Comparison of ENCODE assay signal across 28 cellular contexts in the genomic region with DNA sequence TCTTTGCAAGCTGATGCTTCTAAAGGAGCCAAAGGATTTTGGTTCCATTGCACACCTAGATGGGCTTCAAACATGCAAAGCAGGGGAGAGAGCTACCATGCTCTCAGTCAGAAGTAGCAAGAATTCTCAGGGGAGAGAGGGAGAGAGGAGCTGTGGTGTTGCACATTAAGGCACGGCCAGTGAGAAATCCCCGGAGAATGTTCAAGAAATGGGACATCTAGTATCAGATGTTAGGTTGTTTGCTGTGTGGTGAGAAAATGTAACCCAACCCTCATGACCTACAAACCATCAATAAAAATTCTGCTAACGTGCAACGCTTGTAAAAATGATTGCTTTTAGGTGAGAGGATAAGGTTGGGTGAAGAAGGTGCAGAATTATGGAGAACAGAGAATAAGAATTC. TPM values are rescaled to one million over a fixed set of nuclear protein-coding genes. Genes with fewer than 3 reads are reported as not detected.
DNase-seq lines count a peak whose midpoint lies in the region; ATAC-seq, FAIRE-seq and TF ChIP-seq lines count a peak whose summit lies in the region.
"Had no signal": no experiment of that assay in that cellular context is flagged by ENCODE, and none has a peak within 500 bp of the region (broad histone marks: within the 10 kb centered on the region; RNA-seq: fewer than 3 reads in every experiment).

No MANE protein-coding gene starts in this region.

- peak overlapping the region; percentile 56 for H3K27ac ChIP-seq in OCI-LY7 (ENCODE audit: low read depth, low read length, poor library complexity, severe bottlenecking)
- H3K27ac ChIP-seq: cardiac muscle cell, heart left ventricle, right atrium auricular region, stomach, tibial nerve had no signal

- H3K4me3 Mint-ChIP-seq in naive B cell, result peak overlapping the region in 3 of 8 donors; percentile 13 to 58 (median 51)
- H3K4me3 Mint-ChIP-seq: activated naive CD4-positive, alpha-beta T cell treated with anti-CD3 and anti-CD28 coated beads for 36 hours; activated T-cell treated with anti-CD3 and anti-CD28 coated beads, Interleukin-2, amount 50 U/mL, for 24 hours; CD8-positive, alpha-beta memory T cell; H9; naive thymus-derived CD8-positive, alpha-beta T cell had no signal

- H3K4me1 Mint-ChIP-seq in naive B cell, result peaks cover 34 to 60% (median 52%) of the 10 kb centered on the region in 3 donors

- H3K36me3 Mint-ChIP-seq in naive B cell, result no peaks in the 10 kb centered on the region
- H3K36me3 Mint-ChIP-seq: CD8-positive, alpha-beta memory T cell; naive thymus-derived CD8-positive, alpha-beta T cell had no signal

- no peak for DNase-seq in GM19239 (ENCODE audit: insufficient read length, low spot score)
- peak; percentile 68 for DNase-seq in OCI-LY7 (ENCODE audit: low spot score)
- DNase-seq in naive B cell, result no peak
- no peak for DNase-seq in DMS53 treated with DMSO at 0.1 percent for 48 hours (lab: John Stamatoyannopoulos, UW; ENCODE audit: unreplicated experiment)
- DNase-seq in D721Med (ENCODE audit: insufficient read length, low spot score), result no peak
- DNase-seq in activated CD4-positive, alpha-beta T cell treated with anti-CD3 and anti-CD28 coated beads for 48 hours, result no peak
- DNase-seq: activated CD8-positive, alpha-beta memory T cell treated with anti-CD3 and anti-CD28 coated beads for 24 hours; activated naive CD4-positive, alpha-beta T cell treated with anti-CD3 and anti-CD28 coated beads for 36 hours; activated T-cell treated with anti-CD3 and anti-CD28 coated beads, Interleukin-2, amount 50 U/mL, for 24 hours; CD8-positive, alpha-beta memory T cell; dermis blood vessel endothelial cell; DMS79; H9; heart left ventricle; mesendoderm; naive thymus-derived CD8-positive, alpha-beta T cell; NCI-H2029 treated with DMSO at 0.1 percent for 48 hours; NCI-H510A treated with DMSO at 0.1 percent for 48 hours; stimulated activated CD4-positive, alpha-beta T cell treated with anti-CD3 and anti-CD28 coated beads, Interleukin-4, amount 100 ng/mL, for 4 hours; stomach; T-helper 9 cell had no signal

- peaks cover 72% of the 10 kb centered on the region for H3K4me1 ChIP-seq in OCI-LY7 (ENCODE audit: insufficient read depth, low read length, poor library complexity, severe bottlenecking)

- no peaks in the 10 kb centered on the region for H3K27me3 Mint-ChIP-seq in naive B cell
- H3K27me3 Mint-ChIP-seq: activated T-cell treated with anti-CD3 and anti-CD28 coated beads, Interleukin-2, amount 50 U/mL, for 24 hours; CD8-positive, alpha-beta memory T cell; naive thymus-derived CD8-positive, alpha-beta T cell had no signal

- H3K4me2 ChIP-seq in OCI-LY7 (ENCODE audit: low read length), result peak overlapping the region; percentile 64

- no TSS peak for BruUV-seq in OCI-LY7 (replicated peaks; lab: Mats Ljungman, UMichigan)

- peak overlapping the region; percentile 24 for H3K4me3 ChIP-seq in OCI-LY7 (ENCODE audit: low read depth, low read length, poor library complexity, severe bottlenecking)
- H3K4me3 ChIP-seq: cardiac muscle cell, heart left ventricle, K562, right atrium auricular region, stomach, tibial nerve had no signal

- H3K27ac Mint-ChIP-seq in naive B cell, result peak overlapping the region; percentile 9 to 65 (median 27)
- H3K27ac Mint-ChIP-seq: activated naive CD4-positive, alpha-beta T cell treated with anti-CD3 and anti-CD28 coated beads for 36 hours; activated T-cell treated with anti-CD3 and anti-CD28 coated beads, Interleukin-2, amount 50 U/mL, for 24 hours; H9 had no signal

- H3K79me2 ChIP-seq in OCI-LY7 (ENCODE audit: insufficient read depth, low read depth, low read length), result no peaks in the 10 kb centered on the region

- H2AFZ ChIP-seq in OCI-LY7 (ENCODE audit: low read length), result peak overlapping the region; percentile 83; the same call in 1 of the 2 replicates

- H3K9me3 ChIP-seq in OCI-LY7 (ENCODE audit: low read length), result peaks cover 16% of the 10 kb centered on the region; the same call in 1 of the 2 replicates

- POLR2A ChIA-PET in OCI-LY7 (lab: Charles Lee), result interaction anchor here (1.1 to 5.1 kb wide), 9 partner anchors 8 to 90 kb away, joined by 3 to 42 read pairs (median 6); a partner anchor contains a TSS

- no peaks in the 10 kb centered on the region; the same call in 1 of the 2 replicates for H3K36me3 ChIP-seq in OCI-LY7 (ENCODE audit: insufficient read depth, low read length)
- H3K36me3 ChIP-seq: cardiac muscle cell, heart left ventricle, right atrium auricular region, stomach, tibial nerve had no signal

- peaks cover 0 to 2% (median 0%) of the 10 kb centered on the region in 7 donors for H3K9me3 Mint-ChIP-seq in naive B cell
- H3K9me3 Mint-ChIP-seq: activated naive CD4-positive, alpha-beta T cell treated with anti-CD3 and anti-CD28 coated beads for 36 hours; CD8-positive, alpha-beta memory T cell; naive thymus-derived CD8-positive, alpha-beta T cell had no signal

- CTCF ChIA-PET in OCI-LY7 (lab: Charles Lee; ENCODE audit: unreplicated experiment), result interaction anchor here (1.0 to 1.2 kb wide), 4 partner anchors 13 to 91 kb away, joined by 3 to 7 read pairs (median 4); no protein-coding TSS in a partner anchor

- FAIRE-seq in GM19239 (lab: Jason Lieb, UNC) (peak; percentile 72), D721Med (lab: Jason Lieb, UNC) (no peak)
- FAIRE-seq: K562 had no signal

- no peak for TF ChIP-seq CTCF in OCI-LY7 (conservative IDR thresholded peaks at IDR 0.05; ENCODE audit: low read length)
- no peak for TF ChIP-seq CTCF in D721Med (IDR thresholded peaks at IDR 0.05; ENCODE audit: insufficient read depth, missing control alignments)

- intact Hi-C loops in OCI-LY7 (cut with micrococcal nuclease; ENCODE audit: unreplicated experiment), result no loop called here

- no peaks in the 10 kb centered on the region for H3K9me2 ChIP-seq in OCI-LY7 (ENCODE audit: insufficient read depth, low read length)

- peak; percentile 59 for ATAC-seq in HG03432 (IDR thresholded peaks at IDR 0.05; ENCODE audit: unreplicated experiment)
- ATAC-seq in naive B cell (ENCODE audit: low read depth in 2 of 2), result no peak
- ATAC-seq in GM21515 (IDR thresholded peaks at IDR 0.05; ENCODE audit: unreplicated experiment), result no peak
- ATAC-seq: activated CD4-positive, CD25-positive, alpha-beta regulatory T cell treated with anti-CD3 and anti-CD28 coated beads, Interleukin-2, amount 50 U/mL, for 24 hours; heart left ventricle; K562; naive thymus-derived CD8-positive, alpha-beta T cell had no signal

- no peaks in the 10 kb centered on the region for H4K20me1 ChIP-seq in OCI-LY7 (ENCODE audit: insufficient read depth, low read length)

RNA-seq across cellular contexts. Expression of a gene that starts 25.1 kb away (rescaled TPM):
- total RNA-seq in OCI-LY7 (2014; rRNA removed; shearing (Covaris generic)), result 54.7 and 57.9 TPM in 2 replicates
- total RNA-seq in OCI-LY7 (2022), result 50.2 and 61.1 TPM in 2 replicates
- 100 to 1,000 TPM in 5 of 6 donors, 10 to 100 TPM in 1; 97.1 to 182 (median 140) TPM for polyA plus RNA-seq in naive B cell (ENCODE audit: low read depth in 6 of 6)
